Comparison of ENCODE assay signal across 1 cellular context in genomic region chr16:23676924-23677480, GRCh38.
TF ChIP-seq lines count a peak whose summit lies in the region.

No MANE protein-coding gene starts in this region.

TF ChIP-seq in HepG2, 621 proteins besides CTCF, POLR2A, EP300 and RAD21 (continued from another document):
- TF ChIP-seq ZNF280D (CRISPR knock-in tag; IDR thresholded peaks at IDR 0.05) (no peak), KLF9 (CRISPR knock-in tag; IDR thresholded peaks at IDR 0.05; ENCODE audit: low read depth) (no peak), ZNF850 (CRISPR knock-in tag; conservative IDR thresholded peaks at IDR 0.05) (no peak), EEA1 (CRISPR knock-in tag; IDR thresholded peaks at IDR 0.05; ENCODE audit: borderline replicate concordance) (peak; percentile 13; the same call in 1 of the 2 replicates), HNRNPK (IDR thresholded peaks at IDR 0.05; ENCODE audit: low read depth, low read length, poor library complexity, severe bottlenecking) (no peak), CCAR2 (optimal IDR thresholded peaks at IDR 0.05; ENCODE audit: low read depth, low read length) (no peak), HNF4A (CRISPR knock-in tag; IDR thresholded peaks at IDR 0.05) (peak; percentile 57), BRCA1 (CRISPR knock-in tag; IDR thresholded peaks at IDR 0.05) (no peak), HOXA3 (CRISPR knock-in tag; IDR thresholded peaks at IDR 0.05) (0 out of 2 replicates have a peak, but pooled peaks have one; percentile 35), SMAD9 (CRISPR knock-in tag; IDR thresholded peaks at IDR 0.05) (no peak), ZSCAN12 (CRISPR knock-in tag; IDR thresholded peaks at IDR 0.05) (no peak)
TF ChIP-seq in HepG2: peak in this region for 14.
